ENCODE assay signal across 24 cellular contexts in the genomic region with DNA sequence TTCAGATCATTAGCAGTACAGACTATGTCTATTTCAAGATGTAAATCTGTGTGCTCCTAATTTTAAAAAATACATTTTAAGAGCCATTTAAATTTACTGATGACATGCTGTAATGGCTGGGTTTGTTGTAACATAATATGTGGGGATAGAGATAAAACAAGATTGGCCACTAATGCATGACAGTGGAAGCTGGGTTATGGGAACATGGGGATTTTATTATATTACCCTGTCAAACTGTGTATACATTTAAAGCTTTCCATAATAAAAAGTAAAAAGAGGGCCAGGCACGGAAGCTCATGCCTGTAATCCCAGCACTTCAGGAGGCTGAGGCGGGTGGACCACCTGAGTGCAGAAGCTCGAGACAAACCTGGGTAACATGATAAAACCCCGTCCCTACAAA. TPM values are rescaled to one million over a fixed set of nuclear protein-coding genes. Genes with fewer than 3 reads are reported as not detected.
A peak's percentile ranks its signal among the peaks of the same experiment; 100 is the strongest.
DNase-seq lines count a peak whose midpoint lies in the region; ATAC-seq and TF ChIP-seq lines count a peak whose summit lies in the region.
"Had no signal": no experiment of that assay in that cellular context is flagged by ENCODE, and none has a peak within 500 bp of the region (broad histone marks: within the 10 kb centered on the region; RNA-seq: fewer than 3 reads in every experiment).

No MANE protein-coding gene starts in this region.

- ATAC-seq in SK-N-SH treated with all-trans-retinoic acid at 6 μM for 48 hours (no peak), gastrocnemius medialis (no peak)
- ATAC-seq: A549, GM12878, GM23338, HCT116 had no signal

- no peak overlapping the region for H3K27ac ChIP-seq in SK-N-SH (ENCODE audit: low read depth in 2 of 2, low read length in 1 of 2)
- peak overlapping the region; percentile 68 to 97 (median 78) for H3K27ac ChIP-seq in gastrocnemius medialis
- H3K27ac ChIP-seq: A549; BLaER1 treated with 17β-estradiol and CSF1 and Interleukin-3, amounts not matched to agents 10 nM and 100 nM had no signal

- H3K9me3 ChIP-seq in SK-N-SH (no peaks in the 10 kb centered on the region), gastrocnemius medialis (no peaks in the 10 kb centered on the region)
- H3K9me3 ChIP-seq: A549; BE2C; BLaER1 treated with 17β-estradiol and CSF1 and Interleukin-3, amounts not matched to agents 10 nM and 100 nM had no signal

- TF ChIP-seq EP300 in SK-N-SH (IDR thresholded peaks at IDR 0.05; ENCODE audit: borderline replicate concordance in 1 of 2, low read depth in 1 of 2, low read length in 1 of 2) = no peak

- no peak overlapping the region for H3K27ac Mint-ChIP-seq in glutamatergic neuron (ENCODE audit: unreplicated experiment)
- H3K27ac Mint-ChIP-seq: CD14-positive monocyte; CD4-positive, alpha-beta T cell; CD8-positive, alpha-beta memory T cell; GM23338; H9 had no signal

- no peak for TF ChIP-seq RAD21 in SK-N-SH (IDR thresholded peaks at IDR 0.05; ENCODE audit: low read length)

- H3K27me3 ChIP-seq in SK-N-SH (ENCODE audit: insufficient read depth) = no peaks in the 10 kb centered on the region
- no peaks in the 10 kb centered on the region for H3K27me3 ChIP-seq in gastrocnemius medialis
- H3K27me3 ChIP-seq: BLaER1 treated with 17β-estradiol and CSF1 and Interleukin-3, amounts not matched to agents 10 nM and 100 nM had no signal

- no peak overlapping the region for H3K9ac ChIP-seq in SK-N-SH
- H3K9ac ChIP-seq: BLaER1 treated with 17β-estradiol and CSF1 and Interleukin-3, amounts not matched to agents 10 nM and 100 nM had no signal

- no peaks in the 10 kb centered on the region for H3K36me3 Mint-ChIP-seq in glutamatergic neuron (ENCODE audit: unreplicated experiment)
- H3K36me3 Mint-ChIP-seq: CD14-positive monocyte; CD8-positive, alpha-beta memory T cell had no signal

- H4K20me1 ChIP-seq in SK-N-SH (ENCODE audit: insufficient read depth) = no peaks in the 10 kb centered on the region
- H4K20me1 ChIP-seq: BLaER1 treated with 17β-estradiol and CSF1 and Interleukin-3, amounts not matched to agents 10 nM and 100 nM had no signal

- H3K4me2 ChIP-seq in SK-N-SH = no peak overlapping the region
- H3K4me2 ChIP-seq: A549; BLaER1 treated with 17β-estradiol and CSF1 and Interleukin-3, amounts not matched to agents 10 nM and 100 nM; GM23338 had no signal

- 58% methylated on average over 4 of the region's 4 CpGs for WGBS in SK-N-SH (ENCODE audit: low lambda C conversion rate)

- no peak for TF ChIP-seq POLR2A in gastrocnemius medialis (IDR thresholded peaks at IDR 0.05)

- H3K4me1 Mint-ChIP-seq in glutamatergic neuron (ENCODE audit: low read depth, unreplicated experiment) = no peaks in the 10 kb centered on the region
- H3K4me1 Mint-ChIP-seq: CD14-positive monocyte; CD8-positive, alpha-beta memory T cell; GM23338; H9 had no signal

- TF ChIP-seq CTCF in SK-N-SH (IDR thresholded peaks at IDR 0.05) (no peak), gastrocnemius medialis (IDR thresholded peaks at IDR 0.05 in 4 of 5, conservative IDR thresholded peaks at IDR 0.05 in 1 of 5) (no peak), glutamatergic neuron (IDR thresholded peaks at IDR 0.05; ENCODE audit: partially characterized antibody, unreplicated experiment) (no peak)

- H3F3A ChIP-seq in SK-N-SH (replicated peaks; ENCODE audit: insufficient read depth) = no peaks in the 10 kb centered on the region

- H2AFZ ChIP-seq in SK-N-SH (ENCODE audit: low read depth) = no peak overlapping the region
- H2AFZ ChIP-seq: GM23338 had no signal

- H3K4me3 Mint-ChIP-seq in glutamatergic neuron (ENCODE audit: unreplicated experiment) = no peak overlapping the region
- H3K4me3 Mint-ChIP-seq: CD14-positive monocyte; CD4-positive, alpha-beta T cell; CD8-positive, alpha-beta memory T cell; GM23338; H9 had no signal

- no peaks in the 10 kb centered on the region for H3K9me3 Mint-ChIP-seq in glutamatergic neuron (ENCODE audit: unreplicated experiment)
- H3K9me3 Mint-ChIP-seq: CD4-positive, alpha-beta T cell; CD8-positive, alpha-beta memory T cell; GM23338; H9 had no signal

- no peaks in the 10 kb centered on the region for H3K36me3 ChIP-seq in SK-N-SH (replicated peaks in 1 of 2; ENCODE audit: control insufficient read depth in 1 of 2, insufficient read depth in 2 of 2, low read length in 1 of 2)
- H3K36me3 ChIP-seq in gastrocnemius medialis = no peaks in the 10 kb centered on the region
- H3K36me3 ChIP-seq: BE2C; BLaER1 treated with 17β-estradiol and CSF1 and Interleukin-3, amounts not matched to agents 10 nM and 100 nM had no signal

- H3K9me2 ChIP-seq in SK-N-SH = no peaks in the 10 kb centered on the region

- H3K4me1 ChIP-seq in SK-N-SH (ENCODE audit: control insufficient read depth in 1 of 2, insufficient read depth in 2 of 2, low read depth in 1 of 2, low read length in 1 of 2) = peaks cover 0 to 7% of the 10 kb centered on the region in 2 experiments; a peak in 1 of 4 replicates
- peaks cover 53 to 65% of the 10 kb centered on the region in 2 donors for H3K4me1 ChIP-seq in gastrocnemius medialis
- H3K4me1 ChIP-seq: A549; BE2C; BLaER1 treated with 17β-estradiol and CSF1 and Interleukin-3, amounts not matched to agents 10 nM and 100 nM had no signal

- H3K4me3 ChIP-seq in SK-N-SH (ENCODE audit: low read depth in 2 of 2, low read length in 1 of 2) (no peak overlapping the region), gastrocnemius medialis (no peak overlapping the region)
- H3K4me3 ChIP-seq: A549; BLaER1 treated with 17β-estradiol and CSF1 and Interleukin-3, amounts not matched to agents 10 nM and 100 nM; GM12878; GM23338 had no signal

- CTCF ChIA-PET in SK-N-SH (lab: Yijun Ruan, JAX) = interaction anchor here (1.1 kb wide), 1 partner anchor 18 kb away, joined by 3 read pairs; no protein-coding TSS in a partner anchor

- peaks cover 6% of the 10 kb centered on the region for H3K27me3 Mint-ChIP-seq in glutamatergic neuron (ENCODE audit: unreplicated experiment)

- H3K79me2 ChIP-seq in SK-N-SH (ENCODE audit: insufficient read depth) = no peaks in the 10 kb centered on the region

- POLR2A ChIA-PET in SK-N-SH (lab: Yijun Ruan, JAX) = no interaction called here

- intact Hi-C loops in gastrocnemius medialis (cut with DNase I; ENCODE audit: low total_unique reads) = no loop called here

- peak; percentile 48 for DNase-seq in SK-N-SH
- DNase-seq in ecto neural progenitor cell (ENCODE audit: low spot score) = peak; percentile 20
- no peak for DNase-seq in gastrocnemius medialis
- DNase-seq in glutamatergic neuron = no peak
- no peak for DNase-seq in epidermal melanocyte (ENCODE audit: insufficient read length, low spot score)
- no peak for DNase-seq in anterior cingulate cortex (lab: John Stamatoyannopoulos, UW)
- DNase-seq: 8988T; ACHN; AML-193; BE2C; CD4-positive, alpha-beta T cell; CD8-positive, alpha-beta memory T cell; DMS 273 treated with DMSO at 0.1 percent for 48 hours; DMS79; EL; GDM1; H9 had no signal

- in situ Hi-C loops in gastrocnemius medialis (cut with MboI; ENCODE audit: low sequenced_read_pairs in 4 of 4) = no loop called here

TF ChIP-seq in SK-N-SH, 30 proteins besides CTCF, POLR2A, EP300 and RAD21:
- TF ChIP-seq GATA2 (CRISPR knock-in tag; IDR thresholded peaks at IDR 0.05) (peak; percentile 41; the same call in 1 of the 2 replicates), TEAD4 (IDR thresholded peaks at IDR 0.05; ENCODE audit: borderline replicate concordance, insufficient read depth) (no peak)

TF ChIP-seq in SK-N-SH treated with all-trans-retinoic acid at 6 μM for 48 hours, 23 proteins besides CTCF, POLR2A, EP300 and RAD21:
- TF ChIP-seq, protein P1, sequence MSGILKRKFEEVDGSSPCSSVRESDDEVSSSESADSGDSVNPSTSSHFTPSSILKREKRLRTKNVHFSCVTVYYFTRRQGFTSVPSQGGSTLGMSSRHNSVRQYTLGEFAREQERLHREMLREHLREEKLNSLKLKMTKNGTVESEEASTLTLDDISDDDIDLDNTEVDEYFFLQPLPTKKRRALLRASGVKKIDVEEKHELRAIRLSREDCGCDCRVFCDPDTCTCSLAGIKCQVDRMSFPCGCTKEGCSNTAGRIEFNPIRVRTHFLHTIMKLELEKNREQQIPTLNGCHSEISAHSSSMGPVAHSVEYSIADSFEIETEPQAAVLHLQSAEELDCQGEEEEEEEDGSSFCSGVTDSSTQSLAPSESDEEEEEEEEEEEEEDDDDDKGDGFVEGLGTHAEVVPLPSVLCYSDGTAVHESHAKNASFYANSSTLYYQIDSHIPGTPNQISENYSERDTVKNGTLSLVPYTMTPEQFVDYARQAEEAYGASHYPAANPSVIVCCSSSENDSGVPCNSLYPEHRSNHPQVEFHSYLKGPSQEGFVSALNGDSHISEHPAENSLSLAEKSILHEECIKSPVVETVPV (CRISPR knock-in tag; IDR thresholded peaks at IDR 0.05) = no peak
- TF ChIP-seq ZFP30 (CRISPR knock-in tag; IDR thresholded peaks at IDR 0.05) = no peak
- no peak for TF ChIP-seq PPARA (CRISPR knock-in tag; IDR thresholded peaks at IDR 0.05; ENCODE audit: borderline replicate concordance)
- TF ChIP-seq GLIS3 (CRISPR knock-in tag; IDR thresholded peaks at IDR 0.05) = no peak

RNA-seq across cellular contexts. Expression of a gene that starts 9.1 kb away (rescaled TPM):
- 2.3 and 2.6 TPM in 2 replicates for polyA plus RNA-seq in SK-N-SH (2012; rRNA removed)
- polyA plus RNA-seq in SK-N-SH (2012; cell fraction: cytosol; rRNA removed) = 4.3 and 4.4 TPM in 2 replicates
- polyA plus RNA-seq in SK-N-SH (2012; cell fraction: nucleus; rRNA removed) = 1.4 and 3.3 TPM in 2 replicates
- total RNA-seq in gastrocnemius medialis (10 to 100 TPM; 25.2 to 89.1 (median 57.8) TPM), glutamatergic neuron (ENCODE audit: unreplicated experiment) (not detected)
- total RNA-seq: CD4-positive, alpha-beta T cell; CD8-positive, alpha-beta memory T cell; GM12878; H9 had no signal
- polyA plus RNA-seq: A549; CD14-positive monocyte; CD8-positive, alpha-beta memory T cell; GM12878 had no signal

Comparison
In these comparisons a context has a peak if more than half of its experiments do, and no peak if none do; other contexts are left out.
1. DNase-seq: peak in SK-N-SH (single experiment) and ecto neural progenitor cell (single experiment); none in gastrocnemius medialis (0 of 2), glutamatergic neuron (single experiment), epidermal melanocyte (single experiment) and anterior cingulate cortex (0 of 58).
2. H3K27ac ChIP-seq: peak in gastrocnemius medialis (4 of 4); none in SK-N-SH (0 of 2).
3. RNA of a gene that starts 9.1 kb away (total RNA-seq): 25.2 to 89.1 TPM in gastrocnemius medialis; not detected in glutamatergic neuron (single experiment); every median in the first group is over 10 times any median in the second.